Comparison of ENCODE assay signal across 8 cellular contexts in genomic region chr11:129895126-129896041, GRCh38. TPM values are rescaled to one million over a fixed set of nuclear protein-coding genes. Genes with fewer than 3 reads are reported as not detected.
A peak's percentile ranks its signal among the peaks of the same experiment; 100 is the strongest.
DNase-seq lines count a peak whose midpoint lies in the region; ATAC-seq and TF ChIP-seq lines count a peak whose summit lies in the region.

Gene NFRKB (minus strand): TSS chr11:129895578. CDS start chr11:129892849, 2,729 bp downstream.

- TF ChIP-seq CTCF in AG09319 (IDR thresholded peaks at IDR 0.05; ENCODE audit: low read depth, low read length) (no peak), choroid plexus epithelial cell (conservative IDR thresholded peaks at IDR 0.05; ENCODE audit: low read depth, low read length) (peak; percentile 13)

- peaks cover 22% of the 10 kb centered on the region for H3K36me3 Mint-ChIP-seq in activated CD4-positive, alpha-beta T cell treated with anti-CD3 and anti-CD28 coated beads for 36 hours (ENCODE audit: low read depth)

- H3K4me3 Mint-ChIP-seq in activated CD4-positive, alpha-beta T cell treated with anti-CD3 and anti-CD28 coated beads for 36 hours, result peak within 1 kb of the TSS; percentile 84

- POLR2A ChIA-PET in activated CD4-positive, alpha-beta T cell treated with anti-CD3 and anti-CD28 coated beads for 36 hours (lab: Charles Lee), result interaction anchor here (0.5 kb wide), 1 partner anchor 236 kb away, joined by 3 read pairs; no protein-coding TSS in a partner anchor

- DNase-seq in AG09319 (ENCODE audit: extremely low read depth, low read depth) (peak; percentile 15), NCI-H345 treated with DMSO at 0.1 percent for 48 hours (lab: John Stamatoyannopoulos, UW; ENCODE audit: unreplicated experiment) (peak; percentile 70), choroid plexus epithelial cell (ENCODE audit: low read depth) (peak; percentile 72), kidney tubule cell (ENCODE audit: low spot score) (peak; percentile 80)
- DNase-seq in activated CD4-positive, alpha-beta T cell treated with anti-CD3 and anti-CD28 coated beads for 36 hours, result peak; percentile 94
- peak; percentile 74 to 93 (median 84) for DNase-seq in stimulated activated CD4-positive, alpha-beta T cell treated with anti-CD3 and anti-CD28 coated beads, Interleukin-1b, Interleukin-23, amount 100 ng/mL, for 24 hours (ENCODE audit: low read depth in 4 of 4, low spot score in 1 of 4)

- H3K27ac Mint-ChIP-seq in activated CD4-positive, alpha-beta T cell treated with anti-CD3 and anti-CD28 coated beads for 36 hours, result peak within 1 kb of the TSS; percentile 71

- no peaks in the 10 kb centered on the region for H3K9me3 Mint-ChIP-seq in activated CD4-positive, alpha-beta T cell treated with anti-CD3 and anti-CD28 coated beads for 36 hours (ENCODE audit: low read depth)

- peak within 1 kb of the TSS; percentile 84 for H3K4me3 ChIP-seq in choroid plexus epithelial cell (ENCODE audit: low read depth, low read length)

- intact Hi-C loops in activated CD4-positive, alpha-beta T cell treated with anti-CD3 and anti-CD28 coated beads for 36 hours (cut with DNase I, micrococcal nuclease), result loop anchor here in 1 of 2 experiments (1.0 kb wide), 7 partner anchors 81 to 1021 kb away; partner anchors contain the start of genes APLP2, PRDM10, SNX19 and ZBTB44

- H3K27me3 Mint-ChIP-seq in activated CD4-positive, alpha-beta T cell treated with anti-CD3 and anti-CD28 coated beads for 36 hours, result no peaks in the 10 kb centered on the region

- CTCF ChIA-PET in activated CD4-positive, alpha-beta T cell treated with anti-CD3 and anti-CD28 coated beads for 36 hours (lab: Charles Lee), result interaction anchor here (0.7 to 1.9 kb wide), 5 partner anchors 14 to 239 kb away, joined by 3 to 9 read pairs (median 4); partner anchors contain the start of gene APLP2

- ATAC-seq in GM18909 (IDR thresholded peaks at IDR 0.05; ENCODE audit: poor library complexity, unreplicated experiment), result peak; percentile 95
- peak; percentile 95 for ATAC-seq in HG03175 (IDR thresholded peaks at IDR 0.05; ENCODE audit: unreplicated experiment)
- peak; percentile 99 for ATAC-seq in activated CD4-positive, alpha-beta T cell treated with anti-CD3 and anti-CD28 coated beads for 36 hours

- H3K4me1 Mint-ChIP-seq in activated CD4-positive, alpha-beta T cell treated with anti-CD3 and anti-CD28 coated beads for 36 hours, result peaks cover 41% of the 10 kb centered on the region

RNA-seq across cellular contexts. Expression of gene NFRKB, which starts in this region (rescaled TPM):
- 10 to 100 TPM; 27.3 to 31.0 TPM for total RNA-seq in activated CD4-positive, alpha-beta T cell treated with anti-CD3 and anti-CD28 coated beads for 36 hours

Comparison
In these comparisons a context has a peak if more than half of its experiments do, and no peak if none do; other contexts are left out.
1. Peak in every context shown above with its lines: DNase-seq, ATAC-seq and H3K4me3 ChIP-seq.
2. DNase-seq: peak in every context shown above with its lines; median percentile 94 in activated CD4-positive, alpha-beta T cell treated with anti-CD3 and anti-CD28 coated beads for 36 hours; 84 in stimulated activated CD4-positive, alpha-beta T cell treated with anti-CD3 and anti-CD28 coated beads, Interleukin-1b, Interleukin-23, amount 100 ng/mL, for 24 hours; 80 in kidney tubule cell; 72 in choroid plexus epithelial cell; 70 in NCI-H345 treated with DMSO at 0.1 percent for 48 hours; 15 in AG09319.